In the genomic region with DNA sequence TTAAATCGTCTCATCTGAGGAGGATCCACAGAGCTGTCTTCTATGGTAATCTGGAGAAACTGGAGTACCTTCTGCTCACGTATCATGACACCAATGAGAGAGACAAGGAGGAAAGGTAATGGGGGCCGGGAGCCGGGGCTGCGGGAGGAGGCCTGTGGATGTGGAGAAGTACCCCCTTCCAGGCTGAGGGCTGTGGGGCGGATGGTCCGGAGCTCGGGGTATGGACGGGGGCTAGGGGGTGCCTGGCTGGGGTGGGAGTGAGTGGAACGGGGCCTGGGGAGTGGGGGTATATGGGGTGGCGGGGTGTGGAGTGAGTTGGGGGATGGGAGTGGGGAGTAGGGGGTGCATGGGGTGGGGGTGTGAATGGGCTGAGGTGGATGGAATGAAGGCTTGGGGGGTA, we compare ENCODE assay signal across 8 cellular contexts.
A peak's percentile ranks its signal among the peaks of the same experiment; 100 is the strongest.
DNase-seq lines count a peak whose midpoint lies in the region; ATAC-seq, FAIRE-seq and TF ChIP-seq lines count a peak whose summit lies in the region.
"Not testable (repeated sequence)": the region's sequence is repeated elsewhere in the genome, so short reads cannot be mapped to it uniquely, and the experiment has no call there.

No MANE protein-coding gene starts in this region.

- intact Hi-C loops in esophagus muscularis mucosa (cut with DNase I); lower lobe of right lung (cut with DNase I); testis (cut with DNase I; ENCODE audit: low total_unique reads): not testable (repeated sequence)

- not testable (repeated sequence) for TF ChIP-seq CTCF in astrocyte (IDR thresholded peaks at IDR 0.05; ENCODE audit: insufficient read depth, low read depth, low read length); esophagus muscularis mucosa (IDR thresholded peaks at IDR 0.05); lower lobe of right lung (IDR thresholded peaks at IDR 0.05); testis (IDR thresholded peaks at IDR 0.05)

- not testable (repeated sequence) for H2BK5ac ChIP-seq in trophoblast cell (ENCODE audit: low read depth, low read length, poor library complexity)

- H3K4me3 Mint-ChIP-seq in activated CD4-positive, alpha-beta T cell treated with anti-CD3 and anti-CD28 coated beads, Interleukin-2, amount 10 ng/mL, durations not matched to agents 7 days and 5 days = peak overlapping the region; percentile 71
- H3K4me3 Mint-ChIP-seq in astrocyte (ENCODE audit: unreplicated experiment) = peak overlapping the region; percentile 82

- POLR2A ChIA-PET in activated CD4-positive, alpha-beta T cell treated with anti-CD3 and anti-CD28 coated beads, Interleukin-2, amount 10 ng/mL, durations not matched to agents 7 days and 5 days (lab: Charles Lee) = not testable (repeated sequence)

- H3K27me3 ChIP-seq in MG63; astrocyte (ENCODE audit: insufficient read depth, low read length); testis: not testable (repeated sequence)
- H3K27me3 ChIP-seq in esophagus muscularis mucosa (peaks cover 0 to 34% (median 22%) of the 10 kb centered on the region in 4 donors), lower lobe of right lung (ENCODE audit: low read depth) (peaks cover 20% of the 10 kb centered on the region), trophoblast cell (ENCODE audit: insufficient read depth, low read length) (peaks cover 20% of the 10 kb centered on the region)

- not testable (repeated sequence) for H3K9me3 ChIP-seq in MG63; astrocyte (ENCODE audit: insufficient read depth, low read depth, low read length); esophagus muscularis mucosa; lower lobe of right lung; trophoblast cell (ENCODE audit: insufficient read depth, low read depth, low read length); testis

- H3K4me3 ChIP-seq in MG63 = peak overlapping the region; percentile 18
- H3K4me3 ChIP-seq in astrocyte (ENCODE audit: insufficient read depth, low read depth, low read length); trophoblast cell (ENCODE audit: low read depth, low read length): not testable (repeated sequence)
- peak overlapping the region; percentile 24 to 49 (median 34) for H3K4me3 ChIP-seq in esophagus muscularis mucosa
- peak overlapping the region; percentile 32 for H3K4me3 ChIP-seq in lower lobe of right lung
- H3K4me3 ChIP-seq in testis = peak overlapping the region; percentile 55 to 70

- not testable (repeated sequence) for TF ChIP-seq POLR2A in esophagus muscularis mucosa (IDR thresholded peaks at IDR 0.05; ENCODE audit: low read depth); testis (IDR thresholded peaks at IDR 0.05)

- H3K4me1 ChIP-seq in astrocyte (ENCODE audit: insufficient read depth, low read length); testis: not testable (repeated sequence)
- H3K4me1 ChIP-seq in esophagus muscularis mucosa (peaks cover 10 to 16% (median 15%) of the 10 kb centered on the region in 4 donors), lower lobe of right lung (peaks cover 12% of the 10 kb centered on the region), trophoblast cell (ENCODE audit: control insufficient read depth in 1 of 2, insufficient read depth in 2 of 2, low read length in 2 of 2) (peaks cover 10% of the 10 kb centered on the region in 2 experiments)

- not testable (repeated sequence) for H4K8ac ChIP-seq in trophoblast cell (ENCODE audit: low read depth, low read length)

- not testable (repeated sequence) for H2BK12ac ChIP-seq in trophoblast cell (ENCODE audit: low read length)

- not testable (repeated sequence) for H4K12ac ChIP-seq in trophoblast cell (ENCODE audit: low read depth, low read length)

- H2AK5ac ChIP-seq in trophoblast cell (ENCODE audit: low read length) = not testable (repeated sequence)

- H2AFZ ChIP-seq in astrocyte (ENCODE audit: low read depth, low read length) = peak overlapping the region; percentile 69
- H2AFZ ChIP-seq in trophoblast cell (ENCODE audit: insufficient read depth, low read length, poor library complexity) = not testable (repeated sequence)

- H3K9ac ChIP-seq in astrocyte (ENCODE audit: low read length); trophoblast cell (ENCODE audit: low read length): not testable (repeated sequence)

- not testable (repeated sequence) for H4K91ac ChIP-seq in trophoblast cell (ENCODE audit: low read depth, low read length)

- H3K4me1 Mint-ChIP-seq in activated CD4-positive, alpha-beta T cell treated with anti-CD3 and anti-CD28 coated beads, Interleukin-2, amount 10 ng/mL, durations not matched to agents 7 days and 5 days; astrocyte (ENCODE audit: low read depth, unreplicated experiment): not testable (repeated sequence)

- not testable (repeated sequence) for H3K4ac ChIP-seq in trophoblast cell (ENCODE audit: low read depth, low read length)

- H3K23ac ChIP-seq in trophoblast cell (ENCODE audit: low read length) = not testable (repeated sequence)

- peaks cover 25% of the 10 kb centered on the region for H3K27me3 Mint-ChIP-seq in activated CD4-positive, alpha-beta T cell treated with anti-CD3 and anti-CD28 coated beads, Interleukin-2, amount 10 ng/mL, durations not matched to agents 7 days and 5 days
- peaks cover 25% of the 10 kb centered on the region for H3K27me3 Mint-ChIP-seq in astrocyte (ENCODE audit: low read depth, unreplicated experiment)

- H2BK120ac ChIP-seq in trophoblast cell (ENCODE audit: insufficient read depth, low read length, poor library complexity) = not testable (repeated sequence)

- not testable (repeated sequence) for H3K79me2 ChIP-seq in astrocyte (ENCODE audit: insufficient read depth, low read length); trophoblast cell (ENCODE audit: control insufficient read depth, insufficient read depth, low read length, poor library complexity)

- TF ChIP-seq EP300 in esophagus muscularis mucosa (IDR thresholded peaks at IDR 0.05) = not testable (repeated sequence)

- H3K14ac ChIP-seq in trophoblast cell (ENCODE audit: low read length) = not testable (repeated sequence)

- not testable (repeated sequence) for H3K36me3 ChIP-seq in MG63; astrocyte (ENCODE audit: insufficient read depth, low read length); esophagus muscularis mucosa; lower lobe of right lung; trophoblast cell (ENCODE audit: control insufficient read depth in 1 of 2, insufficient read depth in 2 of 2, low read length in 2 of 2); testis (ENCODE audit: low read depth, missing control alignments)

- peak; percentile 66 for DNase-seq in DMS53 (lab: John Stamatoyannopoulos, UW)
- not testable (repeated sequence) for DNase-seq in MG63; activated CD4-positive, alpha-beta T cell treated with anti-CD3 and anti-CD28 coated beads, Interleukin-2, amount 10 ng/mL, durations not matched to agents 7 days and 5 days; astrocyte (ENCODE audit: low read depth); esophagus muscularis mucosa (ENCODE audit: extremely low spot score); lower lobe of right lung; trophoblast cell; testis

- H4K20me1 ChIP-seq in astrocyte (ENCODE audit: insufficient read depth, low read length) = not testable (repeated sequence)

- not testable (repeated sequence) for H3K18ac ChIP-seq in trophoblast cell (ENCODE audit: low read length)

- H3K36me3 Mint-ChIP-seq in activated CD4-positive, alpha-beta T cell treated with anti-CD3 and anti-CD28 coated beads, Interleukin-2, amount 10 ng/mL, durations not matched to agents 7 days and 5 days (ENCODE audit: low read depth); astrocyte (ENCODE audit: low read depth, unreplicated experiment): not testable (repeated sequence)

- H3K79me1 ChIP-seq in trophoblast cell (ENCODE audit: low read length) = not testable (repeated sequence)

- 36% methylated on average over 2 of the region's 11 CpGs for WGBS in esophagus muscularis mucosa
- WGBS in trophoblast cell (ENCODE audit: extremely low coverage, insufficient coverage, insufficient read length) = no CpG with 5 or more reads among the region's 11 CpGs
- WGBS in testis, 2 donors = 12 to 49% methylated on average over 6 to 10 of the region's 11 CpGs

- not testable (repeated sequence) for FAIRE-seq in astrocyte (lab: Jason Lieb, UNC)

- H3K27ac Mint-ChIP-seq in activated CD4-positive, alpha-beta T cell treated with anti-CD3 and anti-CD28 coated beads, Interleukin-2, amount 10 ng/mL, durations not matched to agents 7 days and 5 days = peak overlapping the region; percentile 81
- H3K27ac Mint-ChIP-seq in astrocyte (ENCODE audit: unreplicated experiment) = not testable (repeated sequence)

- H3K9me3 Mint-ChIP-seq in activated CD4-positive, alpha-beta T cell treated with anti-CD3 and anti-CD28 coated beads, Interleukin-2, amount 10 ng/mL, durations not matched to agents 7 days and 5 days; astrocyte (ENCODE audit: unreplicated experiment): not testable (repeated sequence)

- CTCF ChIA-PET in activated CD4-positive, alpha-beta T cell treated with anti-CD3 and anti-CD28 coated beads, Interleukin-2, amount 10 ng/mL, durations not matched to agents 7 days and 5 days (lab: Charles Lee) = interaction anchor here (1.0 kb wide), 1 partner anchor 20 kb away, joined by 3 read pairs; no protein-coding TSS in a partner anchor

- ATAC-seq in lower lobe of right lung = not testable (repeated sequence)

- not testable (repeated sequence) for H3K27ac ChIP-seq in astrocyte (ENCODE audit: low read depth, low read length); esophagus muscularis mucosa (replicated peaks in 1 of 4); lower lobe of right lung; trophoblast cell (ENCODE audit: low read depth, low read length)
- H3K27ac ChIP-seq in testis = peak overlapping the region; percentile 50 to 66

- H3K4me2 ChIP-seq in astrocyte (ENCODE audit: low read length) = peak overlapping the region; percentile 80
- peak overlapping the region; percentile 65 for H3K4me2 ChIP-seq in trophoblast cell (ENCODE audit: low read length)
